In the genomic region with DNA sequence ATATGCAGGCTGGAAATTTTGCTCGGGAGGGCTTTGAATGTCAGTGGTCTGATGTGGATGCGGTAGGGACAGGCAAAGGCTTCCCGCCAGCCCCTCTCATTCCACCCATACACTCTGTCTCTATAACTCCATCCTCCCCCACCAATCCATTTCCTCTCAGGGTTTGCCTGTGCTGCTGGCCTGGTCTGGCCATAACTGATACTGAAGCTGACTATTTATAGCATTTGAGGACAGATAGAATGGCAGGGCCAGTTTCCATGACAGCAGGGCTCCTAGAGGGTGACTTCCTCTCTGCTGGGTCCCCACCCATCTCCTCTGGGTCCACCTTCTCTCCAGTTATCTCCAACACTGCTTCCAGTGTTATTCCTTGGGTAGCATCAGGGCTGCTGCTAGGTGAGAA, we compare ENCODE assay signal across 10 cellular contexts. TPM values are rescaled to one million over a fixed set of nuclear protein-coding genes. Genes with fewer than 3 reads are reported as not detected.
DNase-seq lines count a peak whose midpoint lies in the region; ATAC-seq, FAIRE-seq and TF ChIP-seq lines count a peak whose summit lies in the region.
"Had no signal": no experiment of that assay in that cellular context is flagged by ENCODE, and none has a peak within 500 bp of the region (broad histone marks: within the 10 kb centered on the region; RNA-seq: fewer than 3 reads in every experiment).

No MANE protein-coding gene starts in this region.

- H3K27ac Mint-ChIP-seq in activated CD8-positive, alpha-beta T cell treated with anti-CD3 and anti-CD28 coated beads, Interleukin-2, amount 10 ng/mL, durations not matched to agents 7 days and 5 days, result no peak overlapping the region
- H3K27ac Mint-ChIP-seq: activated naive CD4-positive, alpha-beta T cell treated with anti-CD3 and anti-CD28 coated beads, Interleukin-2, amount 50 U/mL, for 24 hours had no signal

- H3K4me1 Mint-ChIP-seq in activated CD8-positive, alpha-beta T cell treated with anti-CD3 and anti-CD28 coated beads, Interleukin-2, amount 10 ng/mL, durations not matched to agents 7 days and 5 days (ENCODE audit: low read depth), result peaks cover 20% of the 10 kb centered on the region

- CTCF ChIA-PET in H1 (lab: Charles Lee; ENCODE audit: partially characterized antibody), result interaction anchor here (1.0 to 5.4 kb wide), 4 partner anchors 52 to 77 kb away, joined by 3 to 39 read pairs (median 6); no protein-coding TSS in a partner anchor
- CTCF ChIA-PET in activated CD8-positive, alpha-beta T cell treated with anti-CD3 and anti-CD28 coated beads, Interleukin-2, amount 10 ng/mL, durations not matched to agents 7 days and 5 days (lab: Charles Lee), result no interaction called here

- H3K23ac ChIP-seq in H1 (ENCODE audit: insufficient read length) (no peak overlapping the region), mesendoderm (ENCODE audit: low read length) (no peak overlapping the region)

- no peak for TF ChIP-seq EP300 in H1 (IDR thresholded peaks at IDR 0.05; ENCODE audit: borderline replicate concordance in 1 of 2, low read depth in 2 of 2, low read length in 2 of 2)

- intact Hi-C loops in body of pancreas (cut with DNase I), result no loop called here

- H3K27ac ChIP-seq in H1 (ENCODE audit: low read depth, low read length), result no peak overlapping the region
- H3K27ac ChIP-seq in osteoblast (ENCODE audit: low read depth, low read length), result no peak overlapping the region
- no peak overlapping the region for H3K27ac ChIP-seq in mesendoderm (ENCODE audit: low read depth, low read length)
- no peak overlapping the region for H3K27ac ChIP-seq in body of pancreas

- no peak overlapping the region for H2BK5ac ChIP-seq in H1 (ENCODE audit: low read depth, low read length)
- H2BK5ac ChIP-seq in mesendoderm (ENCODE audit: low read length), result no peak overlapping the region

- H3K79me2 ChIP-seq in H1 (ENCODE audit: control insufficient read depth in 1 of 2, insufficient read depth in 2 of 2, low read length in 2 of 2) (no peaks in the 10 kb centered on the region), osteoblast (ENCODE audit: insufficient read depth, low read length) (no peaks in the 10 kb centered on the region), mesendoderm (ENCODE audit: control insufficient read depth, insufficient read depth, low read length) (no peaks in the 10 kb centered on the region)

- ATAC-seq in GM21381 (IDR thresholded peaks at IDR 0.05; ENCODE audit: unreplicated experiment) (peak; percentile 48), HG03378 (IDR thresholded peaks at IDR 0.05; ENCODE audit: unreplicated experiment) (peak; percentile 45), body of pancreas (no peak)
- no peak for ATAC-seq in activated CD8-positive, alpha-beta T cell treated with anti-CD3 and anti-CD28 coated beads, Interleukin-2, amount 10 ng/mL, durations not matched to agents 7 days and 5 days

- no peak overlapping the region for H2BK12ac ChIP-seq in H1 (ENCODE audit: low read depth, low read length)

- H3K9ac ChIP-seq in H1 (replicated peaks in 1 of 4; ENCODE audit: extremely low read depth in 1 of 4, low read depth in 3 of 4, low read length in 3 of 4) (no peak overlapping the region), mesendoderm (ENCODE audit: low read length) (no peak overlapping the region)

- no peak overlapping the region for H3K4me3 Mint-ChIP-seq in activated CD8-positive, alpha-beta T cell treated with anti-CD3 and anti-CD28 coated beads, Interleukin-2, amount 10 ng/mL, durations not matched to agents 7 days and 5 days
- H3K4me3 Mint-ChIP-seq: activated naive CD4-positive, alpha-beta T cell treated with anti-CD3 and anti-CD28 coated beads, Interleukin-2, amount 50 U/mL, for 24 hours had no signal

- H3K4me3 ChIP-seq in H1 (ENCODE audit: extremely low read depth in 1 of 4, insufficient read depth in 2 of 4, low read depth in 3 of 4, low read length in 4 of 4) (no peak overlapping the region), osteoblast (ENCODE audit: insufficient read depth, low read length) (no peak overlapping the region), mesendoderm (ENCODE audit: low read length) (no peak overlapping the region), body of pancreas (no peak overlapping the region)

- FAIRE-seq in GM18507 (lab: Jason Lieb, UNC) (peak; percentile 82), H1 (lab: Jason Lieb, UNC) (no peak)

- H4K5ac ChIP-seq in H1 (ENCODE audit: insufficient read length, low read depth, low read length) (no peak overlapping the region), mesendoderm (ENCODE audit: low read length) (no peak overlapping the region)

- no peak overlapping the region for H3K18ac ChIP-seq in H1 (ENCODE audit: extremely low read depth, low read length)
- H3K18ac ChIP-seq in mesendoderm (ENCODE audit: low read length), result no peak overlapping the region

- H2AK5ac ChIP-seq in H1 (ENCODE audit: low read depth, low read length), result 0 out of 2 replicates have a peak overlapping the region, but pooled peaks have one; percentile 13
- H2AK5ac ChIP-seq in mesendoderm (ENCODE audit: low read length), result no peak overlapping the region

- H3K4me2 ChIP-seq in H1 (ENCODE audit: insufficient read depth in 1 of 2, low read depth in 2 of 2, low read length in 2 of 2) (no peak overlapping the region), osteoblast (ENCODE audit: insufficient read depth, low read length) (no peak overlapping the region), mesendoderm (ENCODE audit: low read length) (no peak overlapping the region)

- peaks cover 0 to 8% (median 7%) of the 10 kb centered on the region in 4 experiments; a peak in 6 of 7 replicates for H3K4me1 ChIP-seq in H1 (replicated peaks in 1 of 4; ENCODE audit: control insufficient read depth in 3 of 4, insufficient read depth in 4 of 4, low read length in 3 of 4)
- H3K4me1 ChIP-seq in osteoblast (ENCODE audit: insufficient read depth, low read length), result peaks cover 7% of the 10 kb centered on the region
- H3K4me1 ChIP-seq in mesendoderm (ENCODE audit: control insufficient read depth, low read depth, low read length), result peaks cover 6% of the 10 kb centered on the region
- H3K4me1 ChIP-seq in body of pancreas, result peaks cover 12% of the 10 kb centered on the region

- H3K4ac ChIP-seq in H1 (replicated peaks; ENCODE audit: insufficient read length, low read depth, low read length) (no peak overlapping the region), mesendoderm (ENCODE audit: low read depth, low read length) (no peak overlapping the region)

- WGBS in H1 (ENCODE audit: extremely low coverage in 1 of 2, insufficient coverage in 1 of 2, insufficient read length in 1 of 2, insufficient replicate concordance in 2 of 2, low coverage in 1 of 2, low lambda C conversion rate in 2 of 2, missing lambda C conversion rate in 1 of 2), 2 experiments, result 93% methylated on average over 3 of the region's 3 CpGs; no CpG with 5 or more reads in 1 of the 2 experiments
- no CpG with 5 or more reads among the region's 3 CpGs for WGBS in mesendoderm (ENCODE audit: extremely low coverage, insufficient coverage, low lambda C conversion rate)
- 63 to 93% methylated on average over 3 of the region's 3 CpGs for WGBS in body of pancreas, 2 donors

- TF ChIP-seq CTCF in H1 (IDR thresholded peaks at IDR 0.05; ENCODE audit: control extremely low read depth in 1 of 3, insufficient read depth in 1 of 3, low read depth in 1 of 3, low read length in 3 of 3) (no peak), osteoblast (IDR thresholded peaks at IDR 0.05; ENCODE audit: extremely low read depth, low read depth, low read length) (no peak), body of pancreas (IDR thresholded peaks at IDR 0.05) (no peak)

- H3K36me3 ChIP-seq in H1 (ENCODE audit: control insufficient read depth in 2 of 4, insufficient read depth in 4 of 4, low read length in 3 of 4), result no peaks in the 10 kb centered on the region
- no peaks in the 10 kb centered on the region for H3K36me3 ChIP-seq in osteoblast (ENCODE audit: insufficient read depth, low read length)
- no peaks in the 10 kb centered on the region for H3K36me3 ChIP-seq in mesendoderm (ENCODE audit: control insufficient read depth, insufficient read depth, low read length)
- no peaks in the 10 kb centered on the region for H3K36me3 ChIP-seq in body of pancreas (replicated peaks in 1 of 2; ENCODE audit: insufficient read depth in 1 of 2, low read depth in 2 of 2)

- no peak overlapping the region for H2BK15ac ChIP-seq in H1 (ENCODE audit: low read length)
- no peak overlapping the region for H2BK15ac ChIP-seq in mesendoderm (replicated peaks; ENCODE audit: low read depth)

- H2BK120ac ChIP-seq in H1 (replicated peaks; ENCODE audit: low read depth, low read length) (no peak overlapping the region), mesendoderm (ENCODE audit: low read depth, low read length) (no peak overlapping the region)

- H3K79me1 ChIP-seq in H1 (ENCODE audit: low read depth, low read length) (no peaks in the 10 kb centered on the region), mesendoderm (ENCODE audit: low read length) (no peaks in the 10 kb centered on the region)

- no peaks in the 10 kb centered on the region for H3K9me3 ChIP-seq in H1 (ENCODE audit: insufficient read depth in 2 of 2, low read depth in 1 of 2, low read length in 1 of 2)
- no peaks in the 10 kb centered on the region for H3K9me3 ChIP-seq in osteoblast (ENCODE audit: low read depth, low read length)
- no peaks in the 10 kb centered on the region for H3K9me3 ChIP-seq in body of pancreas

- no peaks in the 10 kb centered on the region for H3K36me3 Mint-ChIP-seq in activated CD8-positive, alpha-beta T cell treated with anti-CD3 and anti-CD28 coated beads, Interleukin-2, amount 10 ng/mL, durations not matched to agents 7 days and 5 days (ENCODE audit: low read depth)
- H3K36me3 Mint-ChIP-seq: activated naive CD4-positive, alpha-beta T cell treated with anti-CD3 and anti-CD28 coated beads, Interleukin-2, amount 50 U/mL, for 24 hours had no signal

- TF ChIP-seq RAD21 in H1 (IDR thresholded peaks at IDR 0.05 in 1 of 2, conservative IDR thresholded peaks at IDR 0.05 in 1 of 2; ENCODE audit: low read depth in 2 of 2, low read length in 2 of 2), result no peak

- H4K8ac ChIP-seq in H1 (ENCODE audit: extremely low read depth, insufficient read depth, low read length), result no peak overlapping the region
- no peak overlapping the region for H4K8ac ChIP-seq in mesendoderm (ENCODE audit: low read depth, low read length)

- no peak for DNase-seq in GM18507 (ENCODE audit: extremely low spot score, insufficient read length, low read depth)
- no peak for DNase-seq in H1 (ENCODE audit: low read depth in 1 of 2, low spot score in 2 of 2)
- no peak for DNase-seq in osteoblast (ENCODE audit: insufficient read length, low spot score, missing footprints)
- DNase-seq in mesendoderm, result no peak
- no peak for DNase-seq in body of pancreas
- no peak for DNase-seq in activated CD8-positive, alpha-beta T cell treated with anti-CD3 and anti-CD28 coated beads, Interleukin-2, amount 10 ng/mL, durations not matched to agents 7 days and 5 days
- DNase-seq: substantia nigra had no signal

- POLR2A ChIA-PET in H1 (lab: Charles Lee; ENCODE audit: partially characterized antibody), result interaction anchor here (1.3 kb wide), 1 partner anchor 69 kb away, joined by 4 read pairs; no protein-coding TSS in a partner anchor
- POLR2A ChIA-PET in activated CD8-positive, alpha-beta T cell treated with anti-CD3 and anti-CD28 coated beads, Interleukin-2, amount 10 ng/mL, durations not matched to agents 7 days and 5 days (lab: Charles Lee), result no interaction called here

- peaks cover 15% of the 10 kb centered on the region for H3K27me3 Mint-ChIP-seq in activated CD8-positive, alpha-beta T cell treated with anti-CD3 and anti-CD28 coated beads, Interleukin-2, amount 10 ng/mL, durations not matched to agents 7 days and 5 days (ENCODE audit: low read depth)

- H3K14ac ChIP-seq in H1 (ENCODE audit: insufficient read length), result no peak overlapping the region

- H2AFZ ChIP-seq in H1 (ENCODE audit: low read length), result no peak overlapping the region
- no peak overlapping the region for H2AFZ ChIP-seq in osteoblast (ENCODE audit: low read length)

- no peaks in the 10 kb centered on the region; the same call in 1 of the 2 replicates for H3K23me2 ChIP-seq in H1 (ENCODE audit: low read depth, low read length)

- no peak overlapping the region for H2BK20ac ChIP-seq in H1 (ENCODE audit: low read length)

- no peak overlapping the region for H4K91ac ChIP-seq in H1 (replicated peaks; ENCODE audit: insufficient read length, low read length)

- H4K20me1 ChIP-seq in H1 (replicated peaks in 1 of 2; ENCODE audit: control insufficient read depth in 1 of 2, insufficient read depth in 2 of 2, low read length in 2 of 2) (no peaks in the 10 kb centered on the region), osteoblast (ENCODE audit: insufficient read depth, low read length) (no peaks in the 10 kb centered on the region)

- TF ChIP-seq POLR2A in H1 (IDR thresholded peaks at IDR 0.05; ENCODE audit: control extremely low read depth in 1 of 2, low read depth in 2 of 2, low read length in 2 of 2), result no peak
- no peak for TF ChIP-seq POLR2A in body of pancreas (IDR thresholded peaks at IDR 0.05)

- H3K56ac ChIP-seq in H1 (replicated peaks; ENCODE audit: insufficient read length, low read depth, low read length) (no peak overlapping the region), mesendoderm (ENCODE audit: low read length) (no peak overlapping the region)

- H3K9me3 Mint-ChIP-seq in activated CD8-positive, alpha-beta T cell treated with anti-CD3 and anti-CD28 coated beads, Interleukin-2, amount 10 ng/mL, durations not matched to agents 7 days and 5 days (ENCODE audit: insufficient read depth), result no peaks in the 10 kb centered on the region
- H3K9me3 Mint-ChIP-seq: activated naive CD4-positive, alpha-beta T cell treated with anti-CD3 and anti-CD28 coated beads, Interleukin-2, amount 50 U/mL, for 24 hours had no signal

- peaks cover 2 to 26% (median 21%) of the 10 kb centered on the region in 4 experiments; a peak in 6 of 7 replicates for H3K27me3 ChIP-seq in H1 (replicated peaks in 1 of 4; ENCODE audit: control insufficient read depth in 3 of 4, extremely low read depth in 1 of 4, insufficient read depth in 3 of 4, low read length in 3 of 4)
- no peaks in the 10 kb centered on the region for H3K27me3 ChIP-seq in osteoblast (ENCODE audit: insufficient read depth, low read length)
- H3K27me3 ChIP-seq in mesendoderm (ENCODE audit: insufficient read depth, low read length, poor library complexity), result no peaks in the 10 kb centered on the region
- no peaks in the 10 kb centered on the region for H3K27me3 ChIP-seq in body of pancreas

RNA-seq across cellular contexts. Expression of gene PDLIM1, which starts 6.6 kb away (rescaled TPM):
- total RNA-seq in H1 (2021; fragmentation: NEBNext Ultra II Directional; extraction: Animal tissue kit (Norgen Biotek cat#: 25700)), result 245 and 264 TPM in 2 replicates
- 169 and 199 TPM in 2 replicates for polyA plus RNA-seq in H1 (2011; rRNA removed)
- 145 TPM for polyA plus RNA-seq in H1 (2011; cell fraction: cytosol; rRNA removed)
- 149 TPM for polyA plus RNA-seq in H1 (2011; cell fraction: nucleus; rRNA removed)
- 232 to 293 TPM (median 265 TPM) in 4 replicates for polyA plus RNA-seq in H1 (2012, experiment 1 of 2)
- 278 TPM for polyA plus RNA-seq in H1 (2012, experiment 2 of 2)
- 242 TPM for polyA plus RNA-seq in H1 (2013, experiment 1 of 2)
- polyA plus RNA-seq in H1 (2013, experiment 2 of 2), result 244 TPM
- polyA minus RNA-seq in H1 (2011; rRNA and poly(A)+ RNA removed), result 142 and 150 TPM in 2 replicates
- polyA minus RNA-seq in H1 (2011; cell fraction: cytosol; rRNA and poly(A)+ RNA removed), result 109 TPM
- polyA minus RNA-seq in H1 (2011; cell fraction: nucleus; rRNA and poly(A)+ RNA removed), result 70.1 TPM
- total RNA-seq in osteoblast (25.0 and 26.1 TPM in 2 replicates), body of pancreas (10 to 100 TPM; 41.5 to 66.2 TPM)
- 212 TPM for polyA plus RNA-seq in mesendoderm (2013, experiment 1 of 2)
- polyA plus RNA-seq in mesendoderm (2013, experiment 2 of 2), result 220 TPM
- 1 to 10 TPM; 9.4 to 9.5 TPM for total RNA-seq in activated CD8-positive, alpha-beta T cell treated with anti-CD3 and anti-CD28 coated beads, Interleukin-2, amount 10 ng/mL, durations not matched to agents 7 days and 5 days

Comparison
In these comparisons a context has a peak if more than half of its experiments do, and no peak if none do; other contexts are left out.
1. ATAC-seq: peak in GM21381 (single experiment) and HG03378 (single experiment); none in body of pancreas (single experiment) and activated CD8-positive, alpha-beta T cell treated with anti-CD3 and anti-CD28 coated beads, Interleukin-2, amount 10 ng/mL, durations not matched to agents 7 days and 5 days (single experiment).